ENCODE assay signal across 24 cellular contexts in the genomic region with DNA sequence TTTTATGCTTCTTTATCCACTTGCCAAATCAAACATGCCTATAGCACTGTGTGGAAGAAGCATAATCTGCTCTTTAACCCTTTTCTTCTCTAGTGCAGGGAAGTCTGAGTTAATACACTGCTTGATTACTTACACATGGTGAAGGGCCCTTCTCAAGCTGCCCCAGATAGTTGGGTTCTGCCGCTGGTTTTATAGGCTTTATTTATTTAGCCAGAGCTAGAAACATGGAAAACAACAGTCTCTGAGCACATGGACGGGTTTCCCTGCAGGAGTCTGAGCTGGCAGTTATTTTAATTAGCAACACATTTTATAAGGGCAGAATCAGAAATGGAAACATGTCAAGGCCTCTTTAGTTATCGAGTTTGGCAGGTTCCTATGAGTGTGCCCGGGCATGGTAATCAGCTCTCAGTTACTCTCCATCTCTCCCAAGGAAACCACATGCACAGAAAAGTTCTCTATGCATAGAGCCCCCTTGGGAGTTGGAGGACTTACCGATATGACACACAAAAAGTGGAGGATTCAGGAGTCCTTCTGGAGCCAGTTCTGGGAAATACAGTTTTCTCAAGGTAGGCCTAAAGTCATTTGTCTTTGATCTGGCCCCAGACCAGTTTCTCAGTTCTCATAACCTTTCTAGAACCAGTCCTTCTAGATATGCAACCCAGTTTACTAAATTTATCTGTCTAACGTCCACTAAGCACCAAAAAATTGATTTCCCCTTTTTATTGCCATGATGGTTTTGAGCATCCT.
DNase-seq lines count a peak whose midpoint lies in the region; ATAC-seq and FAIRE-seq lines count a peak whose summit lies in the region.
"Had no signal": no experiment of that assay in that cellular context is flagged by ENCODE, and none has a peak within 500 bp of the region (broad histone marks: within the 10 kb centered on the region; RNA-seq: fewer than 3 reads in every experiment).

No MANE protein-coding gene starts in this region.

- H3K9me3 Mint-ChIP-seq in stimulated activated naive B cell treated with anti-CD40 and anti-IgM and Interleukin-4, amounts not matched to agents 10 μg/mL and 1 μg/mL and 100 μg/mL, for 72 hours: no peaks in the 10 kb centered on the region
- H3K9me3 Mint-ChIP-seq in CD4-positive, alpha-beta memory T cell: peaks cover 0 to 7% (median 0%) of the 10 kb centered on the region in 8 donors
- H3K9me3 Mint-ChIP-seq: HFFc6, memory B cell had no signal

- H3K9me3 ChIP-seq in CD4-positive, alpha-beta memory T cell (ENCODE audit: control insufficient read depth in 1 of 2, low read length in 2 of 2): no peaks in the 10 kb centered on the region
- H3K9me3 ChIP-seq: A549, sigmoid colon had no signal

- no peaks in the 10 kb centered on the region for H3K4me1 ChIP-seq in CD4-positive, alpha-beta memory T cell (ENCODE audit: insufficient read depth, low read length)
- H3K4me1 ChIP-seq: A549, parathyroid adenoma, sigmoid colon had no signal

- no peak overlapping the region for H3K4me3 Mint-ChIP-seq in stimulated activated naive B cell treated with anti-CD40 and anti-IgM and Interleukin-4, amounts not matched to agents 10 μg/mL and 1 μg/mL and 100 μg/mL, for 72 hours
- H3K4me3 Mint-ChIP-seq in CD4-positive, alpha-beta memory T cell: no peak overlapping the region
- H3K4me3 Mint-ChIP-seq: activated CD4-positive, alpha-beta T cell treated with anti-CD3 and anti-CD28 coated beads, Interleukin-2, amount 10 ng/mL, durations not matched to agents 7 days and 5 days; CD4-positive, CD25-positive, alpha-beta regulatory T cell; HFFc6; memory B cell; naive thymus-derived CD4-positive, alpha-beta T cell had no signal

- POLR2A ChIA-PET in CD4-positive, alpha-beta memory T cell (lab: Charles Lee; ENCODE audit: partially characterized antibody): no interaction called here

- no peak overlapping the region for H3K4me3 ChIP-seq in CD4-positive, alpha-beta memory T cell (ENCODE audit: low read length in 2 of 2)
- H3K4me3 ChIP-seq: A549, cardiac muscle cell, hepatocyte, sigmoid colon had no signal

- CTCF ChIA-PET in CD4-positive, alpha-beta memory T cell (lab: Charles Lee; ENCODE audit: partially characterized antibody): no interaction called here

- H3K36me3 ChIP-seq in CD4-positive, alpha-beta memory T cell (ENCODE audit: insufficient read depth, low read length): no peaks in the 10 kb centered on the region
- H3K36me3 ChIP-seq: cardiac muscle cell, sigmoid colon had no signal

- DNase-seq in NCI-H2029 treated with DMSO at 0.1 percent for 48 hours (lab: John Stamatoyannopoulos, UW): peak; percentile 29
- no peak for DNase-seq in NCI-H2029 (lab: John Stamatoyannopoulos, UW)
- DNase-seq in left kidney (ENCODE audit: low read depth, low spot score): peak; percentile 36
- no peak for DNase-seq in AML-193 (lab: John Stamatoyannopoulos, UW)
- no peak for DNase-seq in stimulated activated naive B cell treated with anti-CD40 and anti-IgM and Interleukin-4, amounts not matched to agents 10 μg/mL and 1 μg/mL and 100 μg/mL, for 72 hours
- DNase-seq in CD4-positive, alpha-beta memory T cell: no peak
- DNase-seq: activated CD4-positive, alpha-beta T cell treated with anti-CD3 and anti-CD28 coated beads, Interleukin-2, amount 10 ng/mL, durations not matched to agents 7 days and 5 days; activated CD8-positive, alpha-beta memory T cell treated with anti-CD3 and anti-CD28 coated beads, Interleukin-2, amount 50 U/mL, for 48 hours; activated effector memory CD4-positive, alpha-beta T cell treated with Interleukin-2 at 50 U/mL for 16 hours; CD4-positive, CD25-positive, alpha-beta regulatory T cell; HFFc6; IMR-90; naive thymus-derived CD4-positive, alpha-beta T cell; NCI-H1694 treated with DMSO at 0.1 percent for 48 hours; sigmoid colon; T-helper 1 cell had no signal

- H3K27ac Mint-ChIP-seq in stimulated activated naive B cell treated with anti-CD40 and anti-IgM and Interleukin-4, amounts not matched to agents 10 μg/mL and 1 μg/mL and 100 μg/mL, for 72 hours: no peak overlapping the region
- H3K27ac Mint-ChIP-seq in CD4-positive, alpha-beta memory T cell: no peak overlapping the region
- H3K27ac Mint-ChIP-seq: activated CD4-positive, alpha-beta T cell treated with anti-CD3 and anti-CD28 coated beads, Interleukin-2, amount 10 ng/mL, durations not matched to agents 7 days and 5 days; CD4-positive, CD25-positive, alpha-beta regulatory T cell; HFFc6; memory B cell; naive thymus-derived CD4-positive, alpha-beta T cell had no signal

- intact Hi-C loops in CD4-positive, alpha-beta memory T cell (cut with micrococcal nuclease): no loop called here

- no peak overlapping the region for H3K27ac ChIP-seq in CD4-positive, alpha-beta memory T cell (ENCODE audit: low read depth, low read length)
- H3K27ac ChIP-seq: A549, cardiac muscle cell, hepatocyte, HL-60, parathyroid adenoma, sigmoid colon had no signal

- H3K27me3 Mint-ChIP-seq in stimulated activated naive B cell treated with anti-CD40 and anti-IgM and Interleukin-4, amounts not matched to agents 10 μg/mL and 1 μg/mL and 100 μg/mL, for 72 hours: no peaks in the 10 kb centered on the region
- H3K27me3 Mint-ChIP-seq in CD4-positive, alpha-beta memory T cell: no peaks in the 10 kb centered on the region
- H3K27me3 Mint-ChIP-seq: activated CD4-positive, alpha-beta T cell treated with anti-CD3 and anti-CD28 coated beads, Interleukin-2, amount 10 ng/mL, durations not matched to agents 7 days and 5 days; CD4-positive, CD25-positive, alpha-beta regulatory T cell had no signal

- ATAC-seq in GM18867 (IDR thresholded peaks at IDR 0.05; ENCODE audit: unreplicated experiment): peak; percentile 47
- ATAC-seq in stimulated activated naive B cell treated with anti-CD40 and anti-IgM and Interleukin-4, amounts not matched to agents 10 μg/mL and 1 μg/mL and 100 μg/mL, for 72 hours (replicated peaks): no peak
- ATAC-seq: A549; naive thymus-derived CD4-positive, alpha-beta T cell had no signal

- peak; percentile 75 for FAIRE-seq in endometrium (lab: Jason Lieb, UNC)
- FAIRE-seq: A549 had no signal

- no peaks in the 10 kb centered on the region for H3K36me3 Mint-ChIP-seq in stimulated activated naive B cell treated with anti-CD40 and anti-IgM and Interleukin-4, amounts not matched to agents 10 μg/mL and 1 μg/mL and 100 μg/mL, for 72 hours
- no peaks in the 10 kb centered on the region for H3K36me3 Mint-ChIP-seq in CD4-positive, alpha-beta memory T cell
- H3K36me3 Mint-ChIP-seq: CD4-positive, CD25-positive, alpha-beta regulatory T cell; memory B cell; naive thymus-derived CD4-positive, alpha-beta T cell had no signal

- no peaks in the 10 kb centered on the region for H3K27me3 ChIP-seq in CD4-positive, alpha-beta memory T cell (ENCODE audit: insufficient read depth, low read length)
- H3K27me3 ChIP-seq: cardiac muscle cell, hepatocyte, sigmoid colon had no signal

- H3K4me1 Mint-ChIP-seq in stimulated activated naive B cell treated with anti-CD40 and anti-IgM and Interleukin-4, amounts not matched to agents 10 μg/mL and 1 μg/mL and 100 μg/mL, for 72 hours: no peaks in the 10 kb centered on the region
- H3K4me1 Mint-ChIP-seq in CD4-positive, alpha-beta memory T cell: peaks cover 0 to 1% (median 0%) of the 10 kb centered on the region in 4 donors
- H3K4me1 Mint-ChIP-seq: activated CD4-positive, alpha-beta T cell treated with anti-CD3 and anti-CD28 coated beads, Interleukin-2, amount 10 ng/mL, durations not matched to agents 7 days and 5 days; CD4-positive, CD25-positive, alpha-beta regulatory T cell; memory B cell; naive thymus-derived CD4-positive, alpha-beta T cell had no signal

Comparison
In these comparisons a context has a peak if more than half of its experiments do, and no peak if none do; other contexts are left out.
1. DNase-seq: peak in NCI-H2029 treated with DMSO at 0.1 percent for 48 hours (single experiment) and left kidney (single experiment); none in NCI-H2029 (single experiment), AML-193 (0 of 2), stimulated activated naive B cell treated with anti-CD40 and anti-IgM and Interleukin-4, amounts not matched to agents 10 μg/mL and 1 μg/mL and 100 μg/mL, for 72 hours (single experiment) and CD4-positive, alpha-beta memory T cell (0 of 5).